24 cellular contexts compared by ENCODE assay signal in genomic region chr10:83343676-83344075, GRCh38.
"Had no signal": no experiment of that assay in that cellular context is flagged by ENCODE, and none has a peak within 500 bp of the region (broad histone marks: within the 10 kb centered on the region; RNA-seq: fewer than 3 reads in every experiment).

No MANE protein-coding gene starts in this region.

- ATAC-seq: activated CD4-positive, alpha-beta T cell treated with anti-CD3 and anti-CD28 coated beads for 36 hours; activated CD8-positive, alpha-beta memory T cell treated with anti-CD3 and anti-CD28 coated beads, Interleukin-2, amount 10 ng/mL, durations not matched to agents 7 days and 5 days; activated CD8-positive, alpha-beta T cell treated with anti-CD3 and anti-CD28 coated beads, Interleukin-2, amount 10 ng/mL, durations not matched to agents 7 days and 5 days; activated naive CD4-positive, alpha-beta T cell treated with anti-CD3 and anti-CD28 coated beads, Interleukin-2, amount 50 U/mL, for 72 hours; left colon; naive thymus-derived CD4-positive, alpha-beta T cell had no signal

- H3K4me3 ChIP-seq: coronary artery, dorsolateral prefrontal cortex, right atrium auricular region, tibial nerve had no signal

- H3K36me3 ChIP-seq: right atrium auricular region, tibial nerve had no signal

- DNase-seq: activated B cell treated with CpG ODN at 0.5 μM for 24 hours; activated CD4-positive, alpha-beta T cell treated with anti-CD3 and anti-CD28 coated beads for 36 hours; activated CD8-positive, alpha-beta memory T cell treated with anti-CD3 and anti-CD28 coated beads, Interleukin-2, amount 10 ng/mL, durations not matched to agents 7 days and 5 days; activated CD8-positive, alpha-beta T cell treated with anti-CD3 and anti-CD28 coated beads, Interleukin-2, amount 10 ng/mL, durations not matched to agents 7 days and 5 days; activated naive CD4-positive, alpha-beta T cell; activated T-cell treated with anti-CD3 and anti-CD28 coated beads, Interleukin-2, amount 50 U/mL, for 48 hours; aorta; dorsolateral prefrontal cortex; effector memory CD4-positive, alpha-beta T cell; foreskin fibroblast; head of caudate nucleus; hippocampal formation; kidney; left colon; mammary epithelial cell; naive thymus-derived CD4-positive, alpha-beta T cell; nucleus accumbens; stimulated activated CD4-positive, alpha-beta T cell treated with anti-CD3 and anti-CD28 coated beads, Interleukin-15, amount 100 ng/mL, for 24 hours; stimulated activated CD4-positive, alpha-beta T cell treated with anti-CD3 and anti-CD28 coated beads, Interleukin-2, amount 100 ng/mL, for 24 hours; stimulated activated naive CD4-positive, alpha-beta T cell had no signal

- H3K9me3 ChIP-seq: right atrium auricular region had no signal

- H3K4me1 ChIP-seq: right atrium auricular region, tibial nerve had no signal

- H3K27me3 ChIP-seq: dorsolateral prefrontal cortex, right atrium auricular region, tibial nerve had no signal

- H3K27ac ChIP-seq: coronary artery, dorsolateral prefrontal cortex, right atrium auricular region, tibial nerve had no signal
